8 cellular contexts compared by ENCODE assay signal in genomic region chr6:75206338-75207210, GRCh38. TPM values are rescaled to one million over a fixed set of nuclear protein-coding genes. Genes with fewer than 3 reads are reported as not detected.
DNase-seq lines count a peak whose midpoint lies in the region; ATAC-seq, FAIRE-seq and TF ChIP-seq lines count a peak whose summit lies in the region.

No MANE protein-coding gene starts in this region.

- FAIRE-seq in A549 (lab: Jason Lieb, UNC) = no peak

- H3K27ac ChIP-seq in A549 (peak overlapping the region; percentile 60 to 83; a peak in 3 of 6 replicates), coronary artery (peak overlapping the region; percentile 83 to 91)

- no peak for TF ChIP-seq POLR2A in A549 (IDR thresholded peaks at IDR 0.05; ENCODE audit: low read length)

- H3K4me1 Mint-ChIP-seq in mesothelial cell of epicardium = peaks cover 70% of the 10 kb centered on the region

- H3K9me3 Mint-ChIP-seq in mesothelial cell of epicardium = no peaks in the 10 kb centered on the region

- H3K27me3 ChIP-seq in HAP-1 (ENCODE audit: low read depth) = peaks cover 70% of the 10 kb centered on the region

- no peak for TF ChIP-seq CTCF in A549 (IDR thresholded peaks at IDR 0.05)
- TF ChIP-seq CTCF in coronary artery (IDR thresholded peaks at IDR 0.05) = no peak
- TF ChIP-seq CTCF in mesothelial cell of epicardium (IDR thresholded peaks at IDR 0.05; ENCODE audit: unreplicated experiment) = no peak

- POLR2A ChIA-PET in A549 (lab: Yijun Ruan, JAX) = interaction anchor here (1.7 kb wide), 1 partner anchor 1113 kb away, joined by 3 read pairs; no protein-coding TSS in a partner anchor

- H3K4me1 ChIP-seq in A549 (peaks cover 8% of the 10 kb centered on the region; the same call in 2 of the 3 replicates), HAP-1 (peaks cover 6% of the 10 kb centered on the region)

- H3K4me3 ChIP-seq in A549 (peak overlapping the region; percentile 56), HAP-1 (peak overlapping the region; percentile 20), coronary artery (peak overlapping the region; percentile 88)

- no peaks in the 10 kb centered on the region for H3K36me3 Mint-ChIP-seq in mesothelial cell of epicardium

- H3K4me2 ChIP-seq in A549 = peak overlapping the region; percentile 96

- in situ Hi-C loops in HAP-1 (cut with MboI; ENCODE audit: low sequenced_read_pairs) = loop anchor here (25.0 kb wide), 2 partner anchors 1344 to 1469 kb away; no protein-coding TSS in a partner anchor

- 81% methylated on average over 37 of the region's 37 CpGs for WGBS in A549 (ENCODE audit: missing lambda C conversion rate)

- H3K36me3 ChIP-seq in HAP-1 (replicated peaks) = no peaks in the 10 kb centered on the region

- peak overlapping the region; percentile 76 for H3K4me3 Mint-ChIP-seq in mesothelial cell of epicardium

- H3K27ac Mint-ChIP-seq in mesothelial cell of epicardium = peak overlapping the region; percentile 54

- no peak for ATAC-seq in A549
- ATAC-seq in HG03521 (IDR thresholded peaks at IDR 0.05; ENCODE audit: unreplicated experiment) = no peak
- no peak for ATAC-seq in GM21786 (IDR thresholded peaks at IDR 0.05; ENCODE audit: unreplicated experiment)

- DNase-seq in A549 (ENCODE audit: low read depth in 1 of 2, low spot score in 1 of 2) = no peak
- no peak for DNase-seq in HAP-1 (ENCODE audit: low spot score in 2 of 2)
- DNase-seq in coronary artery (ENCODE audit: low spot score) = peak; percentile 82
- no peak for DNase-seq in mesothelial cell of epicardium (ENCODE audit: low spot score in 2 of 2, unreplicated experiment in 2 of 2)
- no peak for DNase-seq in AG20443 (ENCODE audit: low spot score)
- no peak for DNase-seq in dermis blood vessel endothelial cell

- peaks cover 79% of the 10 kb centered on the region for H3K27me3 Mint-ChIP-seq in mesothelial cell of epicardium (ENCODE audit: low read depth)

- CTCF ChIA-PET in A549 (lab: Yijun Ruan, JAX) = interaction anchor here (1.5 to 10.4 kb wide), 8 partner anchors 13 to 1237 kb away, joined by 4 to 84 read pairs (median 19); no protein-coding TSS in a partner anchor

- H3K9me3 ChIP-seq in A549 (no peaks in the 10 kb centered on the region), HAP-1 (no peaks in the 10 kb centered on the region)

- TF ChIP-seq EP300 in A549 (IDR thresholded peaks at IDR 0.05) = no peak

- no peak for TF ChIP-seq RAD21 in A549 (conservative IDR thresholded peaks at IDR 0.05 in 1 of 2, IDR thresholded peaks at IDR 0.05 in 1 of 2)

TF ChIP-seq in A549, 52 proteins besides CTCF, POLR2A, EP300 and RAD21:
- no peak for TF ChIP-seq SMC3 (IDR thresholded peaks at IDR 0.05)
- TF ChIP-seq ATOH8 (CRISPR knock-in tag; IDR thresholded peaks at IDR 0.05; ENCODE audit: low read depth) = no peak
- no peak for TF ChIP-seq ESRRA (IDR thresholded peaks at IDR 0.05; ENCODE audit: borderline replicate concordance, low read length)

RNA-seq across cellular contexts. Expression of gene COL12A1, which starts 0.7 kb away (rescaled TPM):
- polyA plus RNA-seq in A549 (2011; rRNA removed) (11.2 and 11.8 TPM in 2 replicates), A549 (2017; fragmentation: RNase III; extraction: RNeasy Plus Mini Kit Qiagen cat#74134 plus additional on column Dnase treatment) (5.6 to 7.5 TPM (median 6.3 TPM) in 3 replicates)
- 1.5 and 1.6 TPM in 2 replicates for polyA plus RNA-seq in A549 (2012; cell fraction: cytosol; rRNA removed)
- polyA plus RNA-seq in A549 (2012; cell fraction: nucleus; rRNA removed) = 3.8 and 4.6 TPM in 2 replicates
- polyA minus RNA-seq in A549 (2011; rRNA and poly(A)+ RNA removed) = 30.5 and 39.4 TPM in 2 replicates
- total RNA-seq in mesothelial cell of epicardium (10.5 to 12.5 TPM (median 11.3 TPM) in 3 replicates), dermis blood vessel endothelial cell (3.7 and 6.9 TPM in 2 replicates)

RNA-seq across cellular contexts. Expression of gene COX7A2, which starts 37.0 kb away (rescaled TPM):
- polyA plus RNA-seq in A549 (2011; rRNA removed) (271 and 360 TPM in 2 replicates), A549 (2017; fragmentation: RNase III; extraction: RNeasy Plus Mini Kit Qiagen cat#74134 plus additional on column Dnase treatment) (464 to 507 TPM (median 488 TPM) in 3 replicates)
- polyA plus RNA-seq in A549 (2012; cell fraction: cytosol; rRNA removed) = 240 and 249 TPM in 2 replicates
- polyA plus RNA-seq in A549 (2012; cell fraction: nucleus; rRNA removed) = 97.7 and 193 TPM in 2 replicates
- polyA minus RNA-seq in A549 (2011; rRNA and poly(A)+ RNA removed) = 21.3 and 22.8 TPM in 2 replicates
- total RNA-seq in mesothelial cell of epicardium (232 to 260 TPM (median 245 TPM) in 3 replicates), dermis blood vessel endothelial cell (55.8 and 324 TPM in 2 replicates)

Comparison
In these comparisons a context has a peak if more than half of its experiments do, and no peak if none do; other contexts are left out.
1. H3K4me3 ChIP-seq: peak in every context shown above with its lines; median percentile 88 in coronary artery; 56 in A549; 20 in HAP-1.